ENCODE assay signal across 9 cellular contexts in genomic region chr5:37837101-37838032, GRCh38. TPM values are rescaled to one million over a fixed set of nuclear protein-coding genes. Genes with fewer than 3 reads are reported as not detected.
DNase-seq lines count a peak whose midpoint lies in the region; ATAC-seq and TF ChIP-seq lines count a peak whose summit lies in the region.
"Had no signal": no experiment of that assay in that cellular context is flagged by ENCODE, and none has a peak within 500 bp of the region (broad histone marks: within the 10 kb centered on the region; RNA-seq: fewer than 3 reads in every experiment).

No MANE protein-coding gene starts in this region.

- H3K27me3 Mint-ChIP-seq in activated CD4-positive, alpha-beta T cell treated with anti-CD3 and anti-CD28 coated beads, Interleukin-2, amount 10 ng/mL, durations not matched to agents 24 days and 14 days: peaks cover 82% of the 10 kb centered on the region
- H3K27me3 Mint-ChIP-seq in endothelial cell (ENCODE audit: unreplicated experiment): peaks cover 29% of the 10 kb centered on the region
- peaks cover 93% of the 10 kb centered on the region for H3K27me3 Mint-ChIP-seq in mesothelial cell of epicardium (ENCODE audit: low read depth)

- H3K36me3 Mint-ChIP-seq in activated CD4-positive, alpha-beta T cell treated with anti-CD3 and anti-CD28 coated beads, Interleukin-2, amount 10 ng/mL, durations not matched to agents 24 days and 14 days (ENCODE audit: low read depth): no peaks in the 10 kb centered on the region
- no peaks in the 10 kb centered on the region for H3K36me3 Mint-ChIP-seq in endothelial cell (ENCODE audit: low read depth, unreplicated experiment)
- no peaks in the 10 kb centered on the region for H3K36me3 Mint-ChIP-seq in mesothelial cell of epicardium

- peak; percentile 35 for DNase-seq in HFF-Myc (ENCODE audit: extremely low read depth, low read depth)
- DNase-seq in NCI-H1694 (lab: John Stamatoyannopoulos, UW): peak; percentile 62
- peak; percentile 89 for DNase-seq in activated CD4-positive, alpha-beta T cell treated with anti-CD3 and anti-CD28 coated beads, Interleukin-2, amount 10 ng/mL, durations not matched to agents 24 days and 14 days
- DNase-seq in endothelial cell (ENCODE audit: low spot score): peak; percentile 73
- peak; percentile 54 to 92 for DNase-seq in mesothelial cell of epicardium (ENCODE audit: low spot score in 2 of 2, unreplicated experiment in 2 of 2)
- DNase-seq in stimulated activated CD8-positive, alpha-beta memory T cell treated with anti-CD3 and anti-CD28 coated beads, Interleukin-2, amount 100 ng/mL, for 48 hours (ENCODE audit: low read depth in 2 of 2): peak; percentile 68 to 75

- H3K27ac Mint-ChIP-seq in activated CD4-positive, alpha-beta T cell treated with anti-CD3 and anti-CD28 coated beads, Interleukin-2, amount 10 ng/mL, durations not matched to agents 24 days and 14 days: peak overlapping the region; percentile 60
- H3K27ac Mint-ChIP-seq in endothelial cell (ENCODE audit: unreplicated experiment) (no peak overlapping the region), mesothelial cell of epicardium (no peak overlapping the region)

- H3K4me3 ChIP-seq in HFF-Myc (replicated peaks; ENCODE audit: low read depth, low read length): peak overlapping the region; percentile 49

- TF ChIP-seq CTCF in GM12872 (IDR thresholded peaks at IDR 0.05; ENCODE audit: insufficient read depth, low read depth, low read length) (peak; percentile 92), HFF-Myc (IDR thresholded peaks at IDR 0.05; ENCODE audit: low read depth, low read length, missing control alignments) (peak; percentile 87), endothelial cell (IDR thresholded peaks at IDR 0.05; ENCODE audit: unreplicated experiment) (peak; percentile 74), mesothelial cell of epicardium (IDR thresholded peaks at IDR 0.05; ENCODE audit: unreplicated experiment) (peak; percentile 82)

- peak overlapping the region; percentile 78 for H3K4me3 Mint-ChIP-seq in activated CD4-positive, alpha-beta T cell treated with anti-CD3 and anti-CD28 coated beads, Interleukin-2, amount 10 ng/mL, durations not matched to agents 24 days and 14 days
- H3K4me3 Mint-ChIP-seq in endothelial cell (ENCODE audit: unreplicated experiment): peak overlapping the region; percentile 84
- peak overlapping the region; percentile 74 for H3K4me3 Mint-ChIP-seq in mesothelial cell of epicardium

- ATAC-seq in GM18873 (IDR thresholded peaks at IDR 0.05; ENCODE audit: low FRiP score, unreplicated experiment): no peak

- no peaks in the 10 kb centered on the region for H3K9me3 Mint-ChIP-seq in activated CD4-positive, alpha-beta T cell treated with anti-CD3 and anti-CD28 coated beads, Interleukin-2, amount 10 ng/mL, durations not matched to agents 24 days and 14 days
- no peaks in the 10 kb centered on the region for H3K9me3 Mint-ChIP-seq in endothelial cell (ENCODE audit: unreplicated experiment)
- no peaks in the 10 kb centered on the region for H3K9me3 Mint-ChIP-seq in mesothelial cell of epicardium

- peaks cover 22% of the 10 kb centered on the region for H3K4me1 Mint-ChIP-seq in activated CD4-positive, alpha-beta T cell treated with anti-CD3 and anti-CD28 coated beads, Interleukin-2, amount 10 ng/mL, durations not matched to agents 24 days and 14 days
- H3K4me1 Mint-ChIP-seq in endothelial cell (ENCODE audit: unreplicated experiment) (peaks cover 24% of the 10 kb centered on the region), mesothelial cell of epicardium (peaks cover 38% of the 10 kb centered on the region)

- intact Hi-C loops in activated CD4-positive, alpha-beta T cell treated with anti-CD3 and anti-CD28 coated beads, Interleukin-2, amount 10 ng/mL, durations not matched to agents 24 days and 14 days (cut with micrococcal nuclease): loop anchor here (1.0 to 5.0 kb wide), 3 partner anchors 356 to 424 kb away; partner anchors contain the start of gene EGFLAM

RNA-seq across cellular contexts. Expression of gene GDNF, which starts 2.5 kb away (rescaled TPM):
- total RNA-seq in activated CD4-positive, alpha-beta T cell treated with anti-CD3 and anti-CD28 coated beads, Interleukin-2, amount 10 ng/mL, durations not matched to agents 24 days and 14 days: 0.16 and 0.38 TPM in 2 replicates
- not detected for total RNA-seq in endothelial cell (ENCODE audit: unreplicated experiment)
- 0.51 to 0.86 TPM (median 0.85 TPM) in 3 replicates for total RNA-seq in mesothelial cell of epicardium
- total RNA-seq: mononuclear cell had no signal

Comparison
In these comparisons a context has a peak if more than half of its experiments do, and no peak if none do; other contexts are left out.
1. DNase-seq: peak in every context shown above with its lines; median percentile 89 in activated CD4-positive, alpha-beta T cell treated with anti-CD3 and anti-CD28 coated beads, Interleukin-2, amount 10 ng/mL, durations not matched to agents 24 days and 14 days; 73 in endothelial cell; 73 in mesothelial cell of epicardium; 72 in stimulated activated CD8-positive, alpha-beta memory T cell treated with anti-CD3 and anti-CD28 coated beads, Interleukin-2, amount 100 ng/mL, for 48 hours; 62 in NCI-H1694; 35 in HFF-Myc.